35 cellular contexts compared by ENCODE assay signal in genomic region chr13:45770886-45771285, GRCh38.
"Had no signal": no experiment of that assay in that cellular context is flagged by ENCODE, and none has a peak within 500 bp of the region (broad histone marks: within the 10 kb centered on the region; RNA-seq: fewer than 3 reads in every experiment).

No MANE protein-coding gene starts in this region.

- DNase-seq: Karpas-422, Kasumi-1, MG63, MM.1S, MV-4-11, NCI-H1048, NCI-H1092, NCI-H1092 treated with DMSO at 0.1 percent for 48 hours, NCI-H1105, NCI-H1105 treated with DMSO at 0.1 percent for 48 hours, NCI-H1417, NCI-H1417 treated with DMSO at 0.1 percent for 48 hours, NCI-H1436 treated with DMSO at 0.1 percent for 48 hours, NCI-H146, NCI-H1694, NCI-H1694 treated with DMSO at 0.1 percent for 48 hours, NCI-H187, NCI-H187 treated with DMSO at 0.1 percent for 48 hours, NCI-H1930, NCI-H2029, NCI-H2029 treated with DMSO at 0.1 percent for 48 hours, NCI-H2081, NCI-H2081 treated with DMSO at 0.1 percent for 48 hours, NCI-H2107, NCI-H2171, NCI-H2171 treated with DMSO at 0.1 percent for 48 hours, NCI-H2227 treated with DMSO at 0.1 percent for 48 hours, NCI-H226, NCI-H345, NCI-H446, NCI-H446 treated with DMSO at 0.1 percent for 48 hours, NCI-H510A, NCI-H510A treated with DMSO at 0.1 percent for 48 hours, NCI-H524, NCI-H524 treated with DMSO at 0.1 percent for 48 hours had no signal

- H3K9me3 ChIP-seq: MG63 had no signal

- H3K27me3 ChIP-seq: MG63 had no signal

- H3K4me3 ChIP-seq: MG63 had no signal

- H3K36me3 ChIP-seq: MG63 had no signal
